8 cellular contexts compared by ENCODE assay signal in genomic region chr7:6826151-6826550, GRCh38. TPM values are rescaled to one million over a fixed set of nuclear protein-coding genes. Genes with fewer than 3 reads are reported as not detected.
A peak's percentile ranks its signal among the peaks of the same experiment; 100 is the strongest.
DNase-seq lines count a peak whose midpoint lies in the region; ATAC-seq and TF ChIP-seq lines count a peak whose summit lies in the region.
"Not testable (repeated sequence)": the region's sequence is repeated elsewhere in the genome, so short reads cannot be mapped to it uniquely, and the experiment has no call there.

CCZ1B (minus strand) TSS chr7:6826275; CDS start chr7:6826197, 78 bp downstream.

- peak within 1 kb of the TSS; percentile 84 for H2AFZ ChIP-seq in neural progenitor cell (replicated peaks)

- H3K4me2 ChIP-seq in neural progenitor cell: peak within 1 kb of the TSS; percentile 76

- H3K27ac Mint-ChIP-seq in activated T-helper 2 cell treated with anti-CD3 and anti-CD28 coated beads, Interferon-gamma antibody, Interleukin-2, Interleukin-4, amounts not matched to agents 10 μg/mL and 5 μg/mL and 100 μg/mL, durations not matched to agents 14 hours and 24 hours and 36 hours: peak within 1 kb of the TSS; percentile 91
- H3K27ac Mint-ChIP-seq in neural progenitor cell: peak within 1 kb of the TSS; percentile 96

- H3K27me3 ChIP-seq in H7 (ENCODE audit: control insufficient read depth, insufficient read depth, low read length); neural progenitor cell: not testable (repeated sequence)

- peak within 1 kb of the TSS; percentile 93 for H3K4me3 Mint-ChIP-seq in activated T-helper 2 cell treated with anti-CD3 and anti-CD28 coated beads, Interferon-gamma antibody, Interleukin-2, Interleukin-4, amounts not matched to agents 10 μg/mL and 5 μg/mL and 100 μg/mL, durations not matched to agents 14 hours and 24 hours and 36 hours (ENCODE audit: low read depth)
- peak within 1 kb of the TSS; percentile 96 for H3K4me3 Mint-ChIP-seq in neural progenitor cell

- H3K79me2 ChIP-seq in neural progenitor cell (ENCODE audit: low read depth): peaks cover 10% of the 10 kb centered on the region

- H3K9me3 Mint-ChIP-seq in activated T-helper 2 cell treated with anti-CD3 and anti-CD28 coated beads, Interferon-gamma antibody, Interleukin-2, Interleukin-4, amounts not matched to agents 10 μg/mL and 5 μg/mL and 100 μg/mL, durations not matched to agents 14 hours and 24 hours and 36 hours; neural progenitor cell: not testable (repeated sequence)

- peak; percentile 86 for DNase-seq in ELR (ENCODE audit: low read depth)
- not testable (repeated sequence) for DNase-seq in H7
- DNase-seq in M059J (ENCODE audit: low read depth): peak; percentile 79
- DNase-seq in SHP77 treated with DMSO at 0.1 percent for 48 hours (lab: John Stamatoyannopoulos, UW): peak; percentile 85
- DNase-seq in activated T-helper 2 cell treated with anti-CD3 and anti-CD28 coated beads, Interferon-gamma antibody, Interleukin-2, Interleukin-4, amounts not matched to agents 10 μg/mL and 5 μg/mL and 100 μg/mL, durations not matched to agents 14 hours and 24 hours and 36 hours (ENCODE audit: low spot score): peak; percentile 90
- DNase-seq in fibroblast of the aortic adventitia (ENCODE audit: low read depth): peak; percentile 62
- peak; percentile 81 for DNase-seq in neural progenitor cell (ENCODE audit: low spot score)
- peak; percentile 93 for DNase-seq in stimulated activated naive CD8-positive, alpha-beta T cell treated with anti-CD3 and anti-CD28 coated beads, Interleukin-15, Interleukin-2, amounts not matched to agents 100 U/mL and 50 U/mL, for 24 hours

- H3F3A ChIP-seq in neural progenitor cell (ENCODE audit: low read depth): not testable (repeated sequence)

- H3K27me3 Mint-ChIP-seq in activated T-helper 2 cell treated with anti-CD3 and anti-CD28 coated beads, Interferon-gamma antibody, Interleukin-2, Interleukin-4, amounts not matched to agents 10 μg/mL and 5 μg/mL and 100 μg/mL, durations not matched to agents 14 hours and 24 hours and 36 hours (ENCODE audit: low read depth); neural progenitor cell (ENCODE audit: insufficient read depth, low read depth): not testable (repeated sequence)

- not testable (repeated sequence) for H3K36me3 ChIP-seq in H7 (replicated peaks; ENCODE audit: control insufficient read depth, insufficient read depth, low read length); neural progenitor cell

- intact Hi-C loops in activated T-helper 2 cell treated with anti-CD3 and anti-CD28 coated beads, Interferon-gamma antibody, Interleukin-2, Interleukin-4, amounts not matched to agents 10 μg/mL and 5 μg/mL and 100 μg/mL, durations not matched to agents 14 hours and 24 hours and 36 hours (cut with micrococcal nuclease): not testable (repeated sequence)

- H3K36me3 Mint-ChIP-seq in activated T-helper 2 cell treated with anti-CD3 and anti-CD28 coated beads, Interferon-gamma antibody, Interleukin-2, Interleukin-4, amounts not matched to agents 10 μg/mL and 5 μg/mL and 100 μg/mL, durations not matched to agents 14 hours and 24 hours and 36 hours (ENCODE audit: low read depth): peaks cover 20% of the 10 kb centered on the region
- not testable (repeated sequence) for H3K36me3 Mint-ChIP-seq in neural progenitor cell

- TF ChIP-seq CTCF in fibroblast of the aortic adventitia (IDR thresholded peaks at IDR 0.05; ENCODE audit: insufficient read depth, low read length) (peak; percentile 30), neural progenitor cell (IDR thresholded peaks at IDR 0.05) (peak; percentile 37)

- peak; percentile 99 for ATAC-seq in stimulated activated naive CD8-positive, alpha-beta T cell treated with anti-CD3 and anti-CD28 coated beads, Interleukin-15, Interleukin-2, amounts not matched to agents 100 U/mL and 50 U/mL, for 24 hours

- not testable (repeated sequence) for H3K9ac ChIP-seq in neural progenitor cell

- not testable (repeated sequence) for H3K4me1 ChIP-seq in neural progenitor cell

- not testable (repeated sequence) for H4K20me1 ChIP-seq in neural progenitor cell (ENCODE audit: low read depth)

- H3K27ac ChIP-seq in neural progenitor cell: peak within 1 kb of the TSS; percentile 82

- H3K4me1 Mint-ChIP-seq in activated T-helper 2 cell treated with anti-CD3 and anti-CD28 coated beads, Interferon-gamma antibody, Interleukin-2, Interleukin-4, amounts not matched to agents 10 μg/mL and 5 μg/mL and 100 μg/mL, durations not matched to agents 14 hours and 24 hours and 36 hours (ENCODE audit: low read depth); neural progenitor cell: not testable (repeated sequence)

- H3K9me3 ChIP-seq in neural progenitor cell (ENCODE audit: low read depth): not testable (repeated sequence)

- H3K4me3 ChIP-seq in H7 (ENCODE audit: insufficient read depth, low read depth, low read length) (peak within 1 kb of the TSS; percentile 33), fibroblast of the aortic adventitia (ENCODE audit: low read depth, low read length) (peak within 1 kb of the TSS; percentile 62), neural progenitor cell (peak within 1 kb of the TSS; percentile 49)

RNA-seq across cellular contexts. Expression of gene CCZ1B, which starts in this region (rescaled TPM):
- 40.3 and 40.5 TPM in 2 replicates for total RNA-seq in H7 (2014; rRNA removed; shearing (Covaris generic))
- 25.6 and 47.2 TPM in 2 replicates for total RNA-seq in M059J (2014; rRNA removed; shearing (Covaris generic))
- total RNA-seq in activated T-helper 2 cell treated with anti-CD3 and anti-CD28 coated beads, Interferon-gamma antibody, Interleukin-2, Interleukin-4, amounts not matched to agents 10 μg/mL and 5 μg/mL and 100 μg/mL, durations not matched to agents 14 hours and 24 hours and 36 hours: 83.1 and 85.7 TPM in 2 replicates
- 45.6 and 114 TPM in 2 replicates for total RNA-seq in fibroblast of the aortic adventitia (ENCODE audit: low replicate concordance)
- total RNA-seq in neural progenitor cell (ENCODE audit: low replicate concordance): 27.6 and 39.5 TPM in 2 replicates
